ENCODE assay signal across 17 cellular contexts in genomic region chr2:16726147-16726546, GRCh38.
"Had no signal": no experiment of that assay in that cellular context is flagged by ENCODE, and none has a peak within 500 bp of the region (broad histone marks: within the 10 kb centered on the region; RNA-seq: fewer than 3 reads in every experiment).

No MANE protein-coding gene starts in this region.

- H3K36me3 ChIP-seq: cardiac muscle cell, stomach had no signal

- H3K9me3 Mint-ChIP-seq: activated T-cell treated with anti-CD3 and anti-CD28 coated beads, Interleukin-2, amount 50 U/mL, for 72 hours; mesothelial cell of epicardium; T-helper 2 cell treated with Interferon-gamma antibody and Interleukin-4, amounts not matched to agents 5 μg/mL and 100 μg/mL, for 36 hours; type B pancreatic cell; WTC11 had no signal

- H3K4me3 Mint-ChIP-seq: activated CD8-positive, alpha-beta T cell treated with anti-CD3 and anti-CD28 coated beads, Interleukin-2, amount 10 ng/mL, durations not matched to agents 7 days and 5 days; activated naive CD8-positive, alpha-beta T cell; mesothelial cell of epicardium; T-helper 2 cell treated with Interferon-gamma antibody and Interleukin-4, amounts not matched to agents 5 μg/mL and 100 μg/mL, for 36 hours; type B pancreatic cell; WTC11 had no signal

- ATAC-seq: activated CD8-positive, alpha-beta T cell treated with anti-CD3 and anti-CD28 coated beads, Interleukin-2, amount 10 ng/mL, durations not matched to agents 7 days and 5 days; WTC11 had no signal

- H3K27me3 ChIP-seq: stomach had no signal

- H3K4me3 ChIP-seq: cardiac muscle cell, lung, stomach had no signal

- H3K27ac ChIP-seq: epithelial cell of prostate, stomach had no signal

- H3K36me3 Mint-ChIP-seq: activated naive CD8-positive, alpha-beta T cell; mesothelial cell of epicardium; type B pancreatic cell; WTC11 had no signal

- H3K9me3 ChIP-seq: stomach had no signal

- DNase-seq: activated CD4-positive, alpha-beta T cell treated with anti-CD3 and anti-CD28 coated beads for 4 hours; activated CD8-positive, alpha-beta T cell treated with anti-CD3 and anti-CD28 coated beads, Interleukin-2, amount 10 ng/mL, durations not matched to agents 7 days and 5 days; activated gamma-delta T cell; hypothalamus; islet precursor cell; stimulated activated CD4-positive, alpha-beta T cell treated with anti-CD3 and anti-CD28 coated beads, Interleukin-12 subunit alpha, Interleukin-12 subunit beta, amount 100 ng/mL, for 4 hours; stomach had no signal

- H3K27ac Mint-ChIP-seq: activated CD8-positive, alpha-beta T cell treated with anti-CD3 and anti-CD28 coated beads, Interleukin-2, amount 10 ng/mL, durations not matched to agents 7 days and 5 days; activated naive CD8-positive, alpha-beta T cell; mesothelial cell of epicardium; progenitor cell of endocrine pancreas; T-helper 2 cell treated with Interferon-gamma antibody and Interleukin-4, amounts not matched to agents 5 μg/mL and 100 μg/mL, for 36 hours; type B pancreatic cell; WTC11 had no signal
